In the genomic region with DNA sequence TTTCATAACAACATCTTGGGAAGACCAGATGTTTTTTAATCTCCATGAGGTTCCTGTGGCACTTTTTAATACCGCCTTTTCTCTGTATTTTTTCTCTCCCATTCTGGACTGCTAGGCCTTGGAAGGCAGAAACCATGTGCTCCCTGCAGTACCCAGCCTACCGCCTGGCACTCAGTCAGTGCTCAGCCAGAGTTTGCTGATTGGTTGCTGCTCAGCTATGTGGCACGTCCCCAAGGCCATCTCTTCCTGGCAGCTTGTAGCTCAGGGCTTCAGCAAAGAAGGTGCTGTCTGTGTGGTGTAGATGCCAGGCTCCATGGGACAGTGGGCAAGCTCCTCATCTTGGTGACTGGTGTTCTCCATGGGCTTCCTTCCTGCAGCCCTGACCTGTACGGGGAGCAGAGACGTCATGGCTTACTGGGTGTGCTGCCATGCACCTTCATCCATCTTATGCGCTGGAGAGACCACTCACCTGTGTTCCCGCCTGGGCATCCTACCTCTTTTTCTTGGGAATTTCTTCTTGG, we compare ENCODE assay signal across 1 cellular context.
TF ChIP-seq lines count a peak whose summit lies in the region.

No MANE protein-coding gene starts in this region.

TF ChIP-seq in IMR-90, 13 proteins besides CTCF, POLR2A, EP300 and RAD21 (continued from another document):
- TF ChIP-seq FOS (IDR thresholded peaks at IDR 0.05; ENCODE audit: low read depth, low read length) = no peak
- TF ChIP-seq USF2 (IDR thresholded peaks at IDR 0.05; ENCODE audit: low read depth, low read length) = no peak
- TF ChIP-seq BHLHE40 (IDR thresholded peaks at IDR 0.05; ENCODE audit: low read depth, low read length) = no peak
- no peak for TF ChIP-seq CEBPB (IDR thresholded peaks at IDR 0.05; ENCODE audit: low read depth, low read length)
- no peak for TF ChIP-seq MAZ (IDR thresholded peaks at IDR 0.05; ENCODE audit: borderline replicate concordance, low read depth, low read length)
- TF ChIP-seq CHD1 (IDR thresholded peaks at IDR 0.05; ENCODE audit: low read depth, low read length) = no peak
- no peak for TF ChIP-seq MAFK (IDR thresholded peaks at IDR 0.05; ENCODE audit: low read depth, low read length)
- TF ChIP-seq SMC3 (IDR thresholded peaks at IDR 0.05; ENCODE audit: low read depth, low read length) = no peak
- TF ChIP-seq, protein P1, sequence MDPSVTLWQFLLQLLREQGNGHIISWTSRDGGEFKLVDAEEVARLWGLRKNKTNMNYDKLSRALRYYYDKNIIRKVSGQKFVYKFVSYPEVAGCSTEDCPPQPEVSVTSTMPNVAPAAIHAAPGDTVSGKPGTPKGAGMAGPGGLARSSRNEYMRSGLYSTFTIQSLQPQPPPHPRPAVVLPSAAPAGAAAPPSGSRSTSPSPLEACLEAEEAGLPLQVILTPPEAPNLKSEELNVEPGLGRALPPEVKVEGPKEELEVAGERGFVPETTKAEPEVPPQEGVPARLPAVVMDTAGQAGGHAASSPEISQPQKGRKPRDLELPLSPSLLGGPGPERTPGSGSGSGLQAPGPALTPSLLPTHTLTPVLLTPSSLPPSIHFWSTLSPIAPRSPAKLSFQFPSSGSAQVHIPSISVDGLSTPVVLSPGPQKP (IDR thresholded peaks at IDR 0.05; ENCODE audit: borderline replicate concordance, low read depth, low read length) = no peak
- TF ChIP-seq MXI1 (IDR thresholded peaks at IDR 0.05; ENCODE audit: borderline replicate concordance, low read depth, low read length) = no peak
